9 cellular contexts compared by ENCODE assay signal in the genomic region with DNA sequence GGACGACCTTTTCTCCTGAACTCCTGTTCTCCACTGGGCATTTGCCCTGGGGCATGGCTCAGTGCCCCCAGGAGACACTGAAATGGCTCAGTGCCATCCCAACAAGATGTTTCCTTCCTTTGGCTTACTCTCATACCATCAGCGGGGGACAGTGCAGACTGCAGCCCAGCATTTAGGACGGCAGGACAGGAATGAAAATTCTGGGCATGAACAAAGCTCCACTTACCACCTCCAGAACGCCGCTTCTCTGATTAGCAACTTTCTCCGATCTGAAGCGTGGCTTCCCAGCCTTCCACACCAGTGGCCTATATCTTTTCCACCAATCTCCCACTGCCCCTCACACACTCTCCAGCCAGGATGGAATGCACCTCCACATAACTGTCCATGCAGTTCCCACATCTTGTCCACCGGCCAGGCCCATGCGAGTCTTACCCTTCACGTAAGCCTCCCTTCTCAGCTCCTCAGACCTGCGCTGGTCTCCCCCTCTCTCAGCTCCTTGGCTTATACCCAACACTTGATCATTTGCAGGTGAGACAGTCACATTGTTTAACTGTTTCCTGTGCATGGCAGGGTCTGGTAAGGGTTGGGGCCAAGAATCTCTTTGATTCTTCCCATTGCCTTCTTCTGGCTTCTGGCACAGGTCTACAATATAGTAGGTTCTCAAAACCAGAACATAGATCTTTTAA.
DNase-seq lines count a peak whose midpoint lies in the region; ATAC-seq and TF ChIP-seq lines count a peak whose summit lies in the region.
"Had no signal": no experiment of that assay in that cellular context is flagged by ENCODE, and none has a peak within 500 bp of the region (broad histone marks: within the 10 kb centered on the region; RNA-seq: fewer than 3 reads in every experiment).

No MANE protein-coding gene starts in this region.

- TF ChIP-seq CTCF in glutamatergic neuron (IDR thresholded peaks at IDR 0.05; ENCODE audit: partially characterized antibody, unreplicated experiment): no peak

- H3K9me3 Mint-ChIP-seq in activated T-cell treated with anti-CD3 and anti-CD28 coated beads, Interleukin-2, amount 50 U/mL, for 72 hours: no peaks in the 10 kb centered on the region
- peaks cover 8% of the 10 kb centered on the region for H3K9me3 Mint-ChIP-seq in glutamatergic neuron (ENCODE audit: unreplicated experiment)

- peak overlapping the region; percentile 28 for H3K27ac ChIP-seq in subcutaneous abdominal adipose tissue (ENCODE audit: low read depth, low read length)
- H3K27ac ChIP-seq: neutrophil had no signal

- no peaks in the 10 kb centered on the region for H3K27me3 ChIP-seq in subcutaneous abdominal adipose tissue (ENCODE audit: control insufficient read depth in 5 of 5, insufficient read depth in 4 of 5, low read length in 5 of 5)
- H3K27me3 ChIP-seq in MG63: no peaks in the 10 kb centered on the region

- peak overlapping the region in 1 of 5 donors; percentile 12 for H3K9ac ChIP-seq in subcutaneous abdominal adipose tissue (ENCODE audit: low read length in 5 of 5)

- peak overlapping the region; percentile 78 to 89 for H3K4me3 Mint-ChIP-seq in activated T-cell treated with anti-CD3 and anti-CD28 coated beads, Interleukin-2, amount 50 U/mL, for 72 hours
- no peak overlapping the region for H3K4me3 Mint-ChIP-seq in glutamatergic neuron (ENCODE audit: unreplicated experiment)

- peak; percentile 41 for DNase-seq in activated CD8-positive, alpha-beta memory T cell treated with anti-CD3 and anti-CD28 coated beads, Interleukin-2, amount 50 U/mL, for 4 hours
- DNase-seq in activated CD8-positive, alpha-beta memory T cell treated with anti-CD3 and anti-CD28 coated beads for 24 hours: no peak
- DNase-seq in activated T-cell treated with anti-CD3 and anti-CD28 coated beads, Interleukin-2, amount 50 U/mL, for 72 hours: peak in 1 of 2 donors; percentile 41
- DNase-seq in glutamatergic neuron: no peak
- DNase-seq in MG63: no peak
- no peak for DNase-seq in SHP77 treated with DMSO at 0.1 percent for 48 hours (lab: John Stamatoyannopoulos, UW)

- peaks cover 24 to 46% of the 10 kb centered on the region in 2 donors for H3K36me3 Mint-ChIP-seq in activated T-cell treated with anti-CD3 and anti-CD28 coated beads, Interleukin-2, amount 50 U/mL, for 72 hours (ENCODE audit: insufficient read depth in 2 of 2)
- H3K36me3 Mint-ChIP-seq in glutamatergic neuron (ENCODE audit: unreplicated experiment): no peaks in the 10 kb centered on the region

- H3K27me3 Mint-ChIP-seq in activated T-cell treated with anti-CD3 and anti-CD28 coated beads, Interleukin-2, amount 50 U/mL, for 72 hours (ENCODE audit: low read depth): no peaks in the 10 kb centered on the region
- peaks cover 7% of the 10 kb centered on the region for H3K27me3 Mint-ChIP-seq in glutamatergic neuron (ENCODE audit: unreplicated experiment)

- peaks cover 0 to 1% (median 0%) of the 10 kb centered on the region in 5 donors for H3K36me3 ChIP-seq in subcutaneous abdominal adipose tissue (ENCODE audit: control insufficient read depth in 5 of 5, insufficient read depth in 5 of 5, low read length in 5 of 5)
- no peaks in the 10 kb centered on the region for H3K36me3 ChIP-seq in MG63
- H3K36me3 ChIP-seq: neutrophil had no signal

- peaks cover 16 to 71% (median 46%) of the 10 kb centered on the region in 5 donors for H3K4me1 ChIP-seq in subcutaneous abdominal adipose tissue (ENCODE audit: control insufficient read depth in 5 of 5, insufficient read depth in 5 of 5, low read length in 5 of 5)

- H3K27ac Mint-ChIP-seq in activated T-cell treated with anti-CD3 and anti-CD28 coated beads, Interleukin-2, amount 50 U/mL, for 72 hours: peak overlapping the region; percentile 99
- H3K27ac Mint-ChIP-seq in glutamatergic neuron (ENCODE audit: unreplicated experiment): peak overlapping the region; percentile 72

- H3K4me3 ChIP-seq in subcutaneous abdominal adipose tissue (ENCODE audit: low read depth in 1 of 5, low read length in 5 of 5): peak overlapping the region; percentile 23 to 39 (median 26)
- H3K4me3 ChIP-seq in MG63: no peak overlapping the region

- H3K4me1 Mint-ChIP-seq in activated T-cell treated with anti-CD3 and anti-CD28 coated beads, Interleukin-2, amount 50 U/mL, for 72 hours (ENCODE audit: low read depth): peaks cover 95% of the 10 kb centered on the region
- peaks cover 42% of the 10 kb centered on the region for H3K4me1 Mint-ChIP-seq in glutamatergic neuron (ENCODE audit: low read depth, unreplicated experiment)

- no peaks in the 10 kb centered on the region for H3K9me3 ChIP-seq in subcutaneous abdominal adipose tissue (ENCODE audit: control insufficient read depth in 5 of 5, low read length in 5 of 5)
- H3K9me3 ChIP-seq in MG63: no peaks in the 10 kb centered on the region
- H3K9me3 ChIP-seq: neutrophil had no signal

- peak in 1 of 2 donors; percentile 16 for ATAC-seq in activated T-cell treated with anti-CD3 and anti-CD28 coated beads, Interleukin-2, amount 50 U/mL, for 72 hours (replicated peaks in 1 of 2)
- ATAC-seq in GM18907 (IDR thresholded peaks at IDR 0.05; ENCODE audit: unreplicated experiment): no peak
